ENCODE assay signal across 1 cellular context in the genomic region with DNA sequence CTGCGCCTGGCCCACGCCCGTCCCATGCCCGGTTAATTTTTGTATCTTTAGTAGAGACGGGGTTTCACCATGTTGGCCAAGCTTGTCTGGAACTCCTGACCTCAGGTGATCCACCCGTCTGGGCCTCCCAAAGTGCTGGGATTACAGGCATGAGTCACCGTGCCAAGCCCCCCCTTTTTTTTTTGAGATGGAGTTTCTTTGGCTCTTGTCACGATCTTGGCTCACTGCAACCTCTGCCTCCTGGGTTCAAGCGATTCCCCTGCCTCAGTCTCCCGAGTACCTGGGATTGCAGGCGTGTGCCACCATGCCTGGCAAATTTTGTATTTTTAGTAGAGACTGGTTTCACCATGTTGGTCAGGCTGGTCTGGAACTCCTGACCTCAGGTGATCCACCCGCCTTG.
TF ChIP-seq lines count a peak whose summit lies in the region.

No MANE protein-coding gene starts in this region.

TF ChIP-seq in HEK293, 187 proteins besides CTCF, POLR2A, EP300 and RAD21 (continued from another document):
- TF ChIP-seq, protein P1, sequence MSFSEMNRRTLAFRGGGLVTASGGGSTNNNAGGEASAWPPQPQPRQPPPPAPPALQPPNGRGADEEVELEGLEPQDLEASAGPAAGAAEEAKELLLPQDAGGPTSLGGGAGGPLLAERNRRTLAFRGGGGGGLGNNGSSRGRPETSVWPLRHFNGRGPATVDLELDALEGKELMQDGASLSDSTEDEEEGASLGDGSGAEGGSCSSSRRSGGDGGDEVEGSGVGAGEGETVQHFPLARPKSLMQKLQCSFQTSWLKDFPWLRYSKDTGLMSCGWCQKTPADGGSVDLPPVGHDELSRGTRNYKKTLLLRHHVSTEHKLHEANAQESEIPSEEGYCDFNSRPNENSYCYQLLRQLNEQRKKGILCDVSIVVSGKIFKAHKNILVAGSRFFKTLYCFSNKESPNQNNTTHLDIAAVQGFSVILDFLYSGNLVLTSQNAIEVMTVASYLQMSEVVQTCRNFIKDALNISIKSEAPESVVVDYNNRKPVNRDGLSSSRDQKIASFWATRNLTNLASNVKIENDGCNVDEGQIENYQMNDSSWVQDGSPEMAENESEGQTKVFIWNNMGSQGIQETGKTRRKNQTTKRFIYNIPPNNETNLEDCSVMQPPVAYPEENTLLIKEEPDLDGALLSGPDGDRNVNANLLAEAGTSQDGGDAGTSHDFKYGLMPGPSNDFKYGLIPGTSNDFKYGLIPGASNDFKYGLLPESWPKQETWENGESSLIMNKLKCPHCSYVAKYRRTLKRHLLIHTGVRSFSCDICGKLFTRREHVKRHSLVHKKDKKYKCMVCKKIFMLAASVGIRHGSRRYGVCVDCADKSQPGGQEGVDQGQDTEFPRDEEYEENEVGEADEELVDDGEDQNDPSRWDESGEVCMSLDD (tag by site-specific recombination; IDR thresholded peaks at IDR 0.05): 0 out of 2 replicates have a peak, but pooled peaks have one; percentile 25
- TF ChIP-seq SP7 (tag by site-specific recombination; IDR thresholded peaks at IDR 0.05) (0 out of 2 replicates have a peak, but pooled peaks have one; percentile 24), ZEB2 (tag by site-specific recombination; IDR thresholded peaks at IDR 0.05) (peak; percentile 27)
- TF ChIP-seq, protein P2, sequence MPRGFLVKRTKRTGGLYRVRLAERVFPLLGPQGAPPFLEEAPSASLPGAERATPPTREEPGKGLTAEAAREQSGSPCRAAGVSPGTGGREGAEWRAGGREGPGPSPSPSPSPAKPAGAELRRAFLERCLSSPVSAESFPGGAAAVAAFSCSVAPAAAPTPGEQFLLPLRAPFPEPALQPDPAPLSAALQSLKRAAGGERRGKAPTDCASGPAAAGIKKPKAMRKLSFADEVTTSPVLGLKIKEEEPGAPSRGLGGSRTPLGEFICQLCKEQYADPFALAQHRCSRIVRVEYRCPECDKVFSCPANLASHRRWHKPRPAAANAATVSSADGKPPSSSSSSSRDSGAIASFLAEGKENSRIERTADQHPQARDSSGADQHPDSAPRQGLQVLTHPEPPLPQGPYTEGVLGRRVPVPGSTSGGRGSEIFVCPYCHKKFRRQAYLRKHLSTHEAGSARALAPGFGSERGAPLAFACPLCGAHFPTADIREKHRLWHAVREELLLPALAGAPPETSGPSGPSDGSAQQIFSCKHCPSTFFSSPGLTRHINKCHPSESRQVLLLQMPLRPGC (tag by site-specific recombination; IDR thresholded peaks at IDR 0.05): 0 out of 2 replicates have a peak, but pooled peaks have one; percentile 25
- TF ChIP-seq, protein P3, sequence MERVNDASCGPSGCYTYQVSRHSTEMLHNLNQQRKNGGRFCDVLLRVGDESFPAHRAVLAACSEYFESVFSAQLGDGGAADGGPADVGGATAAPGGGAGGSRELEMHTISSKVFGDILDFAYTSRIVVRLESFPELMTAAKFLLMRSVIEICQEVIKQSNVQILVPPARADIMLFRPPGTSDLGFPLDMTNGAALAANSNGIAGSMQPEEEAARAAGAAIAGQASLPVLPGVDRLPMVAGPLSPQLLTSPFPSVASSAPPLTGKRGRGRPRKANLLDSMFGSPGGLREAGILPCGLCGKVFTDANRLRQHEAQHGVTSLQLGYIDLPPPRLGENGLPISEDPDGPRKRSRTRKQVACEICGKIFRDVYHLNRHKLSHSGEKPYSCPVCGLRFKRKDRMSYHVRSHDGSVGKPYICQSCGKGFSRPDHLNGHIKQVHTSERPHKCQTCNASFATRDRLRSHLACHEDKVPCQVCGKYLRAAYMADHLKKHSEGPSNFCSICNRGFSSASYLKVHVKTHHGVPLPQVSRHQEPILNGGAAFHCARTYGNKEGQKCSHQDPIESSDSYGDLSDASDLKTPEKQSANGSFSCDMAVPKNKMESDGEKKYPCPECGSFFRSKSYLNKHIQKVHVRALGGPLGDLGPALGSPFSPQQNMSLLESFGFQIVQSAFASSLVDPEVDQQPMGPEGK (tag by site-specific recombination; IDR thresholded peaks at IDR 0.05): peak; percentile 68; the same call in 1 of the 2 replicates
